Comparison of ENCODE assay signal across 11 cellular contexts in the genomic region with DNA sequence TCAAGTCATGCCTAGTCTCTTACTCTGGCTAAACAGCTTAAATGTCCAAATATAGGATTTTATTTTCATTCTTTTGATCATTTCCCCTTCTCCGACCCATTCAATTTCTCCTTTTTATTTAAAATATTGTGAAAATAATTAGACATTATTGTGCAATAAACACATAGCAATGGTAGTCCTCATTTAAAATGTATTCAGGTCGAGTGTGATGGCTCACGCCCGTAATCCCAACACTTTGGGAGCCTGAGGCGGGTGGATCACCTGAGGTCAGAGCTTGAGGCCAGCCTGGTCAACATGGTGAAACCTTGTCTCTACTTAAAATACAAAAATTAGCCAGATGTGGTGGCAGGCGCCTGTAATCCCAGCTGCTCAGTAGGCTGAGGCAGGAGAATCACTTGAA.
"Had no signal": no experiment of that assay in that cellular context is flagged by ENCODE, and none has a peak within 500 bp of the region (broad histone marks: within the 10 kb centered on the region; RNA-seq: fewer than 3 reads in every experiment).

No MANE protein-coding gene starts in this region.

- H3K27ac ChIP-seq: GM23248 had no signal

- FAIRE-seq: H1, H54 had no signal

- ATAC-seq: GM23338, HCT116 had no signal

- DNase-seq: GM23248, GOT3, H7, H9, HCEC 1CT, HFFc6 had no signal

- H3K4me3 ChIP-seq: GM23248, GM23338, HAP-1 had no signal

- H3K36me3 ChIP-seq: HAP-1 had no signal

- H2AFZ ChIP-seq: GM23248, GM23338 had no signal

- H3K9ac ChIP-seq: GM23248 had no signal

- H3K9me3 ChIP-seq: HAP-1 had no signal

- H3K4me1 ChIP-seq: HAP-1 had no signal

- H3K4me2 ChIP-seq: GM23338 had no signal
